In genomic region chrX:38717871-38718270, GRCh38 we compare ENCODE assay signal across 9 cellular contexts.
DNase-seq lines count a peak whose midpoint lies in the region; TF ChIP-seq lines count a peak whose summit lies in the region.
"Had no signal": no experiment of that assay in that cellular context is flagged by ENCODE, and none has a peak within 500 bp of the region (broad histone marks: within the 10 kb centered on the region; RNA-seq: fewer than 3 reads in every experiment).

No MANE protein-coding gene starts in this region.

- no peaks in the 10 kb centered on the region for H3K9me2 ChIP-seq in Loucy (replicated peaks; ENCODE audit: low read depth, low read length)

- peak; percentile 34 for DNase-seq in NCI-H2227 (lab: John Stamatoyannopoulos, UW; ENCODE audit: unreplicated experiment)
- no peak for DNase-seq in NCI-H2227 treated with DMSO at 0.1 percent for 48 hours (lab: John Stamatoyannopoulos, UW)
- peak; percentile 3 for DNase-seq in brain microvascular endothelial cell
- DNase-seq in osteocyte (ENCODE audit: extremely low spot score, unreplicated experiment), result no peak
- no peak for DNase-seq in effector CD8-positive, alpha-beta T cell (lab: John Stamatoyannopoulos, UW)
- DNase-seq in GF-D8 (lab: John Stamatoyannopoulos, UW), result no peak
- no peak for DNase-seq in KG1 (lab: John Stamatoyannopoulos, UW)

- no peak overlapping the region for H3K9ac ChIP-seq in Loucy (ENCODE audit: low read depth, low read length, poor library complexity, severe bottlenecking)

- H3K36me3 Mint-ChIP-seq in osteocyte (ENCODE audit: unreplicated experiment), result no peaks in the 10 kb centered on the region
- H3K36me3 Mint-ChIP-seq: CD4-positive, CD25-positive, alpha-beta regulatory T cell had no signal

- TF ChIP-seq CTCF in Loucy (conservative IDR thresholded peaks at IDR 0.05; ENCODE audit: low read length), result peak; percentile 67
- peak; percentile 70 for TF ChIP-seq CTCF in brain microvascular endothelial cell (IDR thresholded peaks at IDR 0.05; ENCODE audit: low read depth, low read length, missing control alignments)
- TF ChIP-seq CTCF in osteocyte (IDR thresholded peaks at IDR 0.05), result peak; percentile 34

- no peaks in the 10 kb centered on the region for H3K4me1 ChIP-seq in Loucy (ENCODE audit: insufficient read depth, low read length, poor library complexity, severe bottlenecking)

- H3K4me3 Mint-ChIP-seq in osteocyte (ENCODE audit: unreplicated experiment), result no peak overlapping the region

- H3K9me3 Mint-ChIP-seq in osteocyte (ENCODE audit: unreplicated experiment), result peaks cover 24% of the 10 kb centered on the region

- no peaks in the 10 kb centered on the region for H3K9me3 ChIP-seq in Loucy (ENCODE audit: insufficient read depth, low read depth, low read length)

- no peak overlapping the region for H2AFZ ChIP-seq in Loucy (ENCODE audit: low read length)

- in situ Hi-C loops in brain microvascular endothelial cell (cut with HindIII; ENCODE audit: low pct_ligation_motif_present, low sequenced_read_pairs), result no loop called here

- no peaks in the 10 kb centered on the region for H3K27me3 ChIP-seq in Loucy (ENCODE audit: insufficient read depth, low read length, poor library complexity, severe bottlenecking)
- H3K27me3 ChIP-seq in brain microvascular endothelial cell (replicated peaks), result no peaks in the 10 kb centered on the region

- no peak overlapping the region for H3K27ac Mint-ChIP-seq in osteocyte (ENCODE audit: unreplicated experiment)
- H3K27ac Mint-ChIP-seq: CD4-positive, CD25-positive, alpha-beta regulatory T cell had no signal

- H3K27ac ChIP-seq in brain microvascular endothelial cell, result no peak overlapping the region

- no peak overlapping the region for H3K4me2 ChIP-seq in Loucy (ENCODE audit: low read depth, low read length, poor library complexity, severe bottlenecking)

- no peaks in the 10 kb centered on the region for H4K20me1 ChIP-seq in Loucy (ENCODE audit: insufficient read depth, low read length, poor library complexity, severe bottlenecking)

- no peaks in the 10 kb centered on the region for H3K27me3 Mint-ChIP-seq in osteocyte (ENCODE audit: unreplicated experiment)
- H3K27me3 Mint-ChIP-seq: CD4-positive, CD25-positive, alpha-beta regulatory T cell had no signal

- H3K36me3 ChIP-seq in Loucy (ENCODE audit: insufficient read depth, low read length), result no peaks in the 10 kb centered on the region
- H3K36me3 ChIP-seq in brain microvascular endothelial cell (replicated peaks), result no peaks in the 10 kb centered on the region

- H3F3A ChIP-seq in Loucy (ENCODE audit: low read depth), result no peaks in the 10 kb centered on the region

- H3K79me2 ChIP-seq in Loucy (ENCODE audit: insufficient read depth, low read length), result no peaks in the 10 kb centered on the region

- H3K4me3 ChIP-seq in Loucy (ENCODE audit: low read length, poor library complexity, severe bottlenecking) (no peak overlapping the region), brain microvascular endothelial cell (ENCODE audit: low read depth, low read length) (no peak overlapping the region)

- H3K4me1 Mint-ChIP-seq in osteocyte (ENCODE audit: unreplicated experiment), result no peaks in the 10 kb centered on the region

Comparison
In these comparisons a context has a peak if more than half of its experiments do, and no peak if none do; other contexts are left out.
1. DNase-seq: peak in NCI-H2227 (single experiment) and brain microvascular endothelial cell (single experiment); none in NCI-H2227 treated with DMSO at 0.1 percent for 48 hours (single experiment), osteocyte (single experiment), effector CD8-positive, alpha-beta T cell (single experiment), GF-D8 (single experiment) and KG1 (single experiment).
2. Peak in every context shown above with its lines, with median percentiles within 50 percentile points of each other: CTCF ChIP-seq.